Comparison of ENCODE assay signal across 21 cellular contexts in the genomic region with DNA sequence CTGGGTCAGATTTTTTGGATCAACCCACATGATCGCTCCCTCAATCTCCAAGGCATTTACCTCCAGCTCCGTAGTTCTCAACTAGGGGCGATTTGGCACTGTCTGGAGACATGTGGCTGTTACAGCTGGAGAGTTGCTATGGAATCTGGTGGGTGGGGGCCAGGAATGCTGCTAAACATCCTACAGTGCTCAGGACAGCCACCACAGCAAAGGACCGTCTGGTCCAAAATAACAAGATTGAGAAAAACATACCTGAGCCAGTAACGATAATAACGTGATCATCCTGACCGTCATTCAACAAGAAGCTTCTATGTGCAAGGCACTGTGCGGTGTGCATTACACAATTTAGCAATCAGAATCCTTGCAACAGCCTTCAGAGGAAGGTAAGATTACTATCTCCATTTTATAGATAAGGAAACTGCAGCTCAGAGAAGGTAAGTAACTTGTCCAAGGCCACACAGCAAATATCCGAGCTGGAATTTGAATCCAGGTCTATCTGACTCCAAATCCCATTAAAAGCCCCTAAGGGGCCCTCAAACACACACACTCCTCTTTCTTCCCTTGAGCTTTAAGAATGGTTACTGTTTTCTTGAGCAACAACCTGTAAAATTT.
"Had no signal": no experiment of that assay in that cellular context is flagged by ENCODE, and none has a peak within 500 bp of the region (broad histone marks: within the 10 kb centered on the region; RNA-seq: fewer than 3 reads in every experiment).

No MANE protein-coding gene starts in this region.

- ATAC-seq: activated T-cell treated with anti-CD3 and anti-CD28 coated beads, Interleukin-2, amount 50 U/mL, for 72 hours; gastroesophageal sphincter; left colon; naive thymus-derived CD4-positive, alpha-beta T cell; stimulated activated naive B cell treated with anti-CD40 and anti-IgM and Interleukin-4, amounts not matched to agents 10 μg/mL and 1 μg/mL and 100 μg/mL, for 72 hours had no signal

- H3K27ac Mint-ChIP-seq: activated naive CD8-positive, alpha-beta T cell treated with anti-CD3 and anti-CD28 coated beads for 36 hours; progenitor cell of endocrine pancreas; stimulated activated naive B cell treated with anti-CD40 and anti-IgM and Interleukin-4, amounts not matched to agents 10 μg/mL and 1 μg/mL and 100 μg/mL, for 72 hours had no signal

- DNase-seq: activated CD4-positive, alpha-beta T cell treated with anti-CD3 and anti-CD28 coated beads for 4 hours; activated CD4-positive, alpha-beta T cell treated with anti-CD3 and anti-CD28 coated beads, Interleukin-2, amount 50 U/mL, for 4 hours; activated naive CD4-positive, alpha-beta T cell treated with Interleukin-2 at 50 U/mL for 16 hours; activated naive CD8-positive, alpha-beta T cell treated with anti-CD3 and anti-CD28 coated beads for 36 hours; activated T-cell treated with anti-CD3 and anti-CD28 coated beads for 4 hours; activated T-cell treated with anti-CD3 and anti-CD28 coated beads, Interleukin-2, amount 50 U/mL, for 72 hours; amygdala; caudate nucleus; cortex of kidney; kidney; left colon; mammary epithelial cell; midbrain; naive thymus-derived CD4-positive, alpha-beta T cell; ovary; sigmoid colon; small intestine; stimulated activated CD4-positive, alpha-beta T cell treated with anti-CD3 and anti-CD28 coated beads, Interleukin-1b, Interleukin-23, amount 100 ng/mL, for 48 hours; stimulated activated naive B cell treated with anti-CD40 and anti-IgM and Interleukin-4, amounts not matched to agents 10 μg/mL and 1 μg/mL and 100 μg/mL, for 72 hours had no signal

- H3K9me3 Mint-ChIP-seq: activated naive CD8-positive, alpha-beta T cell treated with anti-CD3 and anti-CD28 coated beads for 36 hours; activated T-cell treated with anti-CD3 and anti-CD28 coated beads, Interleukin-2, amount 50 U/mL, for 72 hours; stimulated activated naive B cell treated with anti-CD40 and anti-IgM and Interleukin-4, amounts not matched to agents 10 μg/mL and 1 μg/mL and 100 μg/mL, for 72 hours had no signal

- H3K36me3 Mint-ChIP-seq: activated naive CD8-positive, alpha-beta T cell treated with anti-CD3 and anti-CD28 coated beads for 36 hours; stimulated activated naive B cell treated with anti-CD40 and anti-IgM and Interleukin-4, amounts not matched to agents 10 μg/mL and 1 μg/mL and 100 μg/mL, for 72 hours had no signal

- H3K4me3 Mint-ChIP-seq: activated naive CD8-positive, alpha-beta T cell treated with anti-CD3 and anti-CD28 coated beads for 36 hours; stimulated activated naive B cell treated with anti-CD40 and anti-IgM and Interleukin-4, amounts not matched to agents 10 μg/mL and 1 μg/mL and 100 μg/mL, for 72 hours had no signal
